Comparison of ENCODE assay signal across 3 cellular contexts in genomic region chr18:5488044-5488443, GRCh38. TPM values are rescaled to one million over a fixed set of nuclear protein-coding genes. Genes with fewer than 3 reads are reported as not detected.
"Had no signal": no experiment of that assay in that cellular context is flagged by ENCODE, and none has a peak within 500 bp of the region (broad histone marks: within the 10 kb centered on the region; RNA-seq: fewer than 3 reads in every experiment).

No MANE protein-coding gene starts in this region.

RNA-seq across cellular contexts. Expression of gene EPB41L3, which starts 55.8 kb away (rescaled TPM):
- total RNA-seq: OCI-LY7, PC-9, SJCRH30 had no signal
